Comparison of ENCODE assay signal across 1 cellular context in the genomic region with DNA sequence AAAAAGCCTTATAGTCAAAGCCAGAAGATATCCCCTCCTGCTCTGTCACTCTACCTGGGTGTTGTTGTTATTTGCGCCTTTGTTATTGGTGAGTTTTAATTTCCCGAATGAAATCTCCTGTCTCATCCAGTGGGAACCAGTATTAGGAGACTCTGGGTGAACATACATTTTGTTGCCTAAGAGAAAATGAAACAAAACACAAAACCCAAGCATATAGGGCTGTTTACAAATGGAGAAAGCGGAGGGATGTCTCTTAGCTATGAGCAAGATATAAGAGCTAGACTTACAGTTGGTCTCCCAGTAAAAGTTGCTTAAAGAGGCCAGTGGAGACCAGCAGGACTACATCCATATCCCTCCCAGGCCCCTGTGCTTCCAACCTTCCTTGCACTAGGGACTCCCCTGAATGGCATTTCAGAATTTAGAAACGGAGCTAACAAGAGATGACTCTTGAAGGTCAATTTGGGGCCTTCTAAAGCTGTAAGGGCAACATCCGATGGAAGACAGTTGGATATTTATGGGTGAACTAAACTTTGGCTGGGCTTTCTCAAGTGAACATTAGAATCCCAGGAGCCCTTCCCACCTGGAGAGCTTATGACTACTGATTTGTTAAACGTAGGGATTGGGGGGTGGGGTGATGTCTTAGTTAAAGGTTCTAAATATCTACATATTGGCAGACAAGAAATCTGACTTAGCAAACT.
TF ChIP-seq lines count a peak whose summit lies in the region.

No MANE protein-coding gene starts in this region.

TF ChIP-seq in HepG2, 621 proteins besides CTCF, POLR2A, EP300 and RAD21:
- TF ChIP-seq, protein P1, sequence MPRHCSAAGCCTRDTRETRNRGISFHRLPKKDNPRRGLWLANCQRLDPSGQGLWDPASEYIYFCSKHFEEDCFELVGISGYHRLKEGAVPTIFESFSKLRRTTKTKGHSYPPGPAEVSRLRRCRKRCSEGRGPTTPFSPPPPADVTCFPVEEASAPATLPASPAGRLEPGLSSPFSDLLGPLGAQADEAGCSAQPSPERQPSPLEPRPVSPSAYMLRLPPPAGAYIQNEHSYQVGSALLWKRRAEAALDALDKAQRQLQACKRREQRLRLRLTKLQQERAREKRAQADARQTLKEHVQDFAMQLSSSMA (CRISPR knock-in tag; IDR thresholded peaks at IDR 0.05), result no peak
- TF ChIP-seq, protein P2, sequence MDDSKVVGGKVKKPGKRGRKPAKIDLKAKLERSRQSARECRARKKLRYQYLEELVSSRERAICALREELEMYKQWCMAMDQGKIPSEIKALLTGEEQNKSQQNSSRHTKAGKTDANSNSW (CRISPR knock-in tag; IDR thresholded peaks at IDR 0.05; ENCODE audit: borderline replicate concordance), result no peak
- TF ChIP-seq NAIF1 (CRISPR knock-in tag; IDR thresholded peaks at IDR 0.05; ENCODE audit: borderline replicate concordance) (no peak), ZNF552 (CRISPR knock-in tag; IDR thresholded peaks at IDR 0.05; ENCODE audit: borderline replicate concordance) (no peak), ZNF337 (CRISPR knock-in tag; IDR thresholded peaks at IDR 0.05; ENCODE audit: borderline replicate concordance, low read depth) (no peak), RCOR2 (CRISPR knock-in tag; IDR thresholded peaks at IDR 0.05) (no peak), SRSF1 (optimal IDR thresholded peaks at IDR 0.05; ENCODE audit: low read depth, low read length) (no peak)
- TF ChIP-seq, protein P3, sequence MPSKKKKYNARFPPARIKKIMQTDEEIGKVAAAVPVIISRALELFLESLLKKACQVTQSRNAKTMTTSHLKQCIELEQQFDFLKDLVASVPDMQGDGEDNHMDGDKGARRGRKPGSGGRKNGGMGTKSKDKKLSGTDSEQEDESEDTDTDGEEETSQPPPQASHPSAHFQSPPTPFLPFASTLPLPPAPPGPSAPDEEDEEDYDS (CRISPR knock-in tag; IDR thresholded peaks at IDR 0.05), result no peak
- TF ChIP-seq, protein P4, sequence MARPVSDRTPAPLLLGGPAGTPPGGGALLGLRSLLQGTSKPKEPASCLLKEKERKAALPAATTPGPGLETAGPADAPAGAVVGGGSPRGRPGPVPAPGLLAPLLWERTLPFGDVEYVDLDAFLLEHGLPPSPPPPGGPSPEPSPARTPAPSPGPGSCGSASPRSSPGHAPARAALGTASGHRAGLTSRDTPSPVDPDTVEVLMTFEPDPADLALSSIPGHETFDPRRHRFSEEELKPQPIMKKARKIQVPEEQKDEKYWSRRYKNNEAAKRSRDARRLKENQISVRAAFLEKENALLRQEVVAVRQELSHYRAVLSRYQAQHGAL (CRISPR knock-in tag; IDR thresholded peaks at IDR 0.05; ENCODE audit: not compliant biosample characterization), result no peak
